In the genomic region with DNA sequence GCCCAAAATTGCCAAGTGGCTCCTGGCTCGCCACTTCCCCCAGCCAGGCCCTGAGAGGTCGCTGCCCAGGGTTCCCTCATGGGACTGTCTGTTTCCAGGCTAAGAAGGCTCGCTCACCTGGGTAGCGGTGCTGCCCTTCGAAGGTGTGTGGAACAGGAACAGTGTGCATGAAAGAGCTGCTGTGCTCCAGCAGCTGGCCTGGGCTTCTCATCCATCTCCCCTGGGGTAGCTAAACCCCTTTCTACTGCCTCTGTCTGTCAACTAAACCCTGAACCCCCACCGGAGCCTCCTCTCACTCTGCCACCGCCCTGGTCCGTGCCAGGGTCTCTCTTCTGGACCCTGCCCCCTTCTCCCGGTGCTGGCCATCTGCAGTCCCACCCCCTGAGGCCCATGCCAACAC, we compare ENCODE assay signal across 39 cellular contexts.
"Had no signal": no experiment of that assay in that cellular context is flagged by ENCODE, and none has a peak within 500 bp of the region (broad histone marks: within the 10 kb centered on the region; RNA-seq: fewer than 3 reads in every experiment).

No MANE protein-coding gene starts in this region.

- H3K4me3 Mint-ChIP-seq: activated B cell treated with CpG ODN at 0.5 μM for 24 hours; activated CD4-positive, alpha-beta memory T cell treated with anti-CD3 and anti-CD28 coated beads for 36 hours; activated CD4-positive, alpha-beta T cell treated with anti-CD3 and anti-CD28 coated beads, Interleukin-2, amount 10 ng/mL, durations not matched to agents 24 days and 14 days; activated CD8-positive, alpha-beta T cell treated with anti-CD3 and anti-CD28 coated beads for 36 hours; activated naive CD4-positive, alpha-beta T cell treated with anti-CD3 and anti-CD28 coated beads for 36 hours; activated naive CD8-positive, alpha-beta T cell treated with anti-CD3 and anti-CD28 coated beads for 36 hours; activated T-cell treated with anti-CD3 and anti-CD28 coated beads, Interleukin-2, amount 50 U/mL, for 4 hours; activated T-cell treated with anti-CD3 and anti-CD28 coated beads, Interleukin-2, amount 50 U/mL, for 72 hours; activated T-helper 1 cell treated with anti-CD3 and anti-CD28 coated beads, Interleukin-12 subunit alpha, Interleukin-12 subunit beta, Interleukin-2, Interleukin-4 antibody, amounts not matched to agents 30 ng/mL and 10 ng/mL and 1 ng/mL, durations not matched to agents 14 hours and 24 hours and 36 hours; activated T-helper 17 cell treated with anti-CD3 and anti-CD28 coated beads, Interleukin-2, amount 50 U/mL, for 72 hours; central memory CD8-positive, alpha-beta T cell; T-helper 1 cell treated with Interleukin-12 subunit alpha and Interleukin-12 subunit beta and Interleukin-4 antibody, amounts not matched to agents 30 μg/mL and 1 μg/mL, for 36 hours; T-helper 2 cell treated with Interferon-gamma antibody and Interleukin-4, amounts not matched to agents 5 μg/mL and 100 μg/mL, for 36 hours had no signal

- H3K9me3 ChIP-seq: adrenal gland, body of pancreas had no signal

- DNase-seq: activated B cell treated with CpG ODN at 0.5 μM for 24 hours; activated CD4-positive, alpha-beta memory T cell treated with anti-CD3 and anti-CD28 coated beads for 36 hours; activated CD4-positive, alpha-beta T cell treated with anti-CD3 and anti-CD28 coated beads for 4 hours; activated CD4-positive, alpha-beta T cell treated with anti-CD3 and anti-CD28 coated beads, Interleukin-2, amount 10 ng/mL, durations not matched to agents 24 days and 14 days; activated CD4-positive, alpha-beta T cell treated with anti-CD3 and anti-CD28 coated beads, Interleukin-2, amount 50 U/mL, for 1 hour; activated CD4-positive, alpha-beta T cell treated with anti-CD3 and anti-CD28 coated beads, Interleukin-2, amount 50 U/mL, for 4 hours; activated CD4-positive, CD25-positive, alpha-beta regulatory T cell treated with anti-CD3 and anti-CD28 coated beads, Interleukin-2, amount 50 U/mL, for 72 hours; activated CD8-positive, alpha-beta memory T cell treated with anti-CD3 and anti-CD28 coated beads, Interleukin-2, amount 50 U/mL, for 4 hours; activated CD8-positive, alpha-beta T cell treated with anti-CD3 and anti-CD28 coated beads for 36 hours; activated effector memory CD4-positive, alpha-beta T cell treated with anti-CD3 and anti-CD28 coated beads, Interleukin-2, amount 50 U/mL, for 16 hours; activated gamma-delta T cell treated with Interleukin-2 at 50 U/mL for 16 hours; activated naive CD4-positive, alpha-beta T cell; activated naive CD4-positive, alpha-beta T cell treated with anti-CD3 and anti-CD28 coated beads for 36 hours; activated naive CD4-positive, alpha-beta T cell treated with anti-CD3 and anti-CD28 coated beads, Interleukin-2, amount 50 U/mL, for 16 hours; activated naive CD8-positive, alpha-beta T cell treated with anti-CD3 and anti-CD28 coated beads for 36 hours; activated T-cell treated with anti-CD3 and anti-CD28 coated beads for 4 hours; activated T-cell treated with anti-CD3 and anti-CD28 coated beads, Interleukin-2, amount 50 U/mL, for 1 hour; activated T-cell treated with anti-CD3 and anti-CD28 coated beads, Interleukin-2, amount 50 U/mL, for 4 hours; activated T-cell treated with anti-CD3 and anti-CD28 coated beads, Interleukin-2, amount 50 U/mL, for 72 hours; amniotic stem cell; aorta; body of pancreas; brain microvascular endothelial cell; caudate nucleus; cerebellar nuclear complex; T-helper 1 cell; T-helper 2 cell; T-helper 9 cell had no signal

- H3K4me1 ChIP-seq: adrenal gland, breast epithelium had no signal

- H3K36me3 ChIP-seq: adrenal gland, brain microvascular endothelial cell, breast epithelium had no signal

- H3K36me3 Mint-ChIP-seq: activated CD4-positive, alpha-beta memory T cell treated with anti-CD3 and anti-CD28 coated beads for 36 hours had no signal

- H3K4me3 ChIP-seq: adrenal gland, body of pancreas, breast epithelium had no signal

- ATAC-seq: activated CD8-positive, alpha-beta T cell treated with anti-CD3 and anti-CD28 coated beads for 36 hours; activated naive CD4-positive, alpha-beta T cell treated with anti-CD3 and anti-CD28 coated beads, Interleukin-2, amount 50 U/mL, for 72 hours; activated T-cell treated with anti-CD3 and anti-CD28 coated beads, Interleukin-2, amount 50 U/mL, for 4 hours; activated T-cell treated with anti-CD3 and anti-CD28 coated beads, Interleukin-2, amount 50 U/mL, for 72 hours; activated T-helper 17 cell treated with anti-CD3 and anti-CD28 coated beads, Interleukin-2, amount 50 U/mL, for 72 hours; body of pancreas had no signal

- FAIRE-seq: astrocyte, TTC549 had no signal

- H3K27ac Mint-ChIP-seq: activated B cell treated with CpG ODN at 0.5 μM for 24 hours; activated CD4-positive, alpha-beta memory T cell treated with anti-CD3 and anti-CD28 coated beads for 36 hours; activated CD4-positive, alpha-beta T cell treated with anti-CD3 and anti-CD28 coated beads, Interleukin-2, amount 10 ng/mL, durations not matched to agents 24 days and 14 days; activated CD8-positive, alpha-beta T cell treated with anti-CD3 and anti-CD28 coated beads for 36 hours; activated naive CD4-positive, alpha-beta T cell treated with anti-CD3 and anti-CD28 coated beads for 36 hours; activated naive CD4-positive, alpha-beta T cell treated with anti-CD3 and anti-CD28 coated beads, Interleukin-2, amount 50 U/mL, for 72 hours; activated naive CD8-positive, alpha-beta T cell treated with anti-CD3 and anti-CD28 coated beads for 36 hours; activated T-cell treated with anti-CD3 and anti-CD28 coated beads, Interleukin-2, amount 50 U/mL, for 72 hours; activated T-helper 1 cell treated with anti-CD3 and anti-CD28 coated beads, Interleukin-12 subunit alpha, Interleukin-12 subunit beta, Interleukin-2, Interleukin-4 antibody, amounts not matched to agents 30 ng/mL and 10 ng/mL and 1 ng/mL, durations not matched to agents 14 hours and 24 hours and 36 hours; activated T-helper 17 cell treated with anti-CD3 and anti-CD28 coated beads, Interleukin-2, amount 50 U/mL, for 72 hours; T-helper 1 cell treated with Interleukin-12 subunit alpha and Interleukin-12 subunit beta and Interleukin-4 antibody, amounts not matched to agents 30 μg/mL and 1 μg/mL, for 36 hours; T-helper 2 cell treated with Interferon-gamma antibody and Interleukin-4, amounts not matched to agents 5 μg/mL and 100 μg/mL, for 36 hours had no signal

- H3K27me3 ChIP-seq: adrenal gland, body of pancreas, brain microvascular endothelial cell, breast epithelium had no signal

- H3K27ac ChIP-seq: adrenal gland, body of pancreas, brain microvascular endothelial cell, breast epithelium, VCaP had no signal

- H3K4me1 Mint-ChIP-seq: activated B cell treated with CpG ODN at 0.5 μM for 24 hours; activated CD4-positive, alpha-beta T cell treated with anti-CD3 and anti-CD28 coated beads, Interleukin-2, amount 10 ng/mL, durations not matched to agents 24 days and 14 days; activated naive CD8-positive, alpha-beta T cell treated with anti-CD3 and anti-CD28 coated beads for 36 hours; activated T-helper 17 cell treated with anti-CD3 and anti-CD28 coated beads, Interleukin-2, amount 50 U/mL, for 72 hours; central memory CD8-positive, alpha-beta T cell had no signal

- H3K27me3 Mint-ChIP-seq: activated B cell treated with CpG ODN at 0.5 μM for 24 hours; activated CD4-positive, alpha-beta memory T cell treated with anti-CD3 and anti-CD28 coated beads for 36 hours; activated CD4-positive, alpha-beta T cell treated with anti-CD3 and anti-CD28 coated beads, Interleukin-2, amount 10 ng/mL, durations not matched to agents 24 days and 14 days; activated CD8-positive, alpha-beta T cell treated with anti-CD3 and anti-CD28 coated beads for 36 hours had no signal
